In genomic region chr1:22877980-22878379, GRCh38 we compare ENCODE assay signal across 22 cellular contexts.
DNase-seq lines count a peak whose midpoint lies in the region; FAIRE-seq and TF ChIP-seq lines count a peak whose summit lies in the region.
"Had no signal": no experiment of that assay in that cellular context is flagged by ENCODE, and none has a peak within 500 bp of the region (broad histone marks: within the 10 kb centered on the region; RNA-seq: fewer than 3 reads in every experiment).

No MANE protein-coding gene starts in this region.

- H3K4me3 ChIP-seq in HEK293 (ENCODE audit: low read depth, low read length) (no peak overlapping the region), H1 (ENCODE audit: extremely low read depth in 1 of 4, insufficient read depth in 2 of 4, low read depth in 3 of 4, low read length in 4 of 4) (no peak overlapping the region), mesendoderm (ENCODE audit: low read length) (no peak overlapping the region)
- H3K4me3 ChIP-seq: BLaER1 treated with 17β-estradiol and CSF1 and Interleukin-3, amounts not matched to agents 10 nM and 100 nM; GM12878; GM23338; HAP-1 had no signal

- WGBS in H1 (ENCODE audit: extremely low coverage in 1 of 2, insufficient coverage in 1 of 2, insufficient read length in 1 of 2, insufficient replicate concordance in 2 of 2, low coverage in 1 of 2, low lambda C conversion rate in 2 of 2, missing lambda C conversion rate in 1 of 2), 2 experiments: 88% methylated on average over 1 of the region's 1 CpG; no CpG with 5 or more reads in 1 of the 2 experiments
- WGBS in mesendoderm (ENCODE audit: extremely low coverage, insufficient coverage, low lambda C conversion rate): no CpG with 5 or more reads among the region's 1 CpG

- no peak overlapping the region for H3K14ac ChIP-seq in H1 (ENCODE audit: insufficient read length)

- H3K4me2 ChIP-seq in H1 (ENCODE audit: insufficient read depth in 1 of 2, low read depth in 2 of 2, low read length in 2 of 2) (no peak overlapping the region), mesendoderm (ENCODE audit: low read length) (no peak overlapping the region)
- H3K4me2 ChIP-seq: BLaER1 treated with 17β-estradiol and CSF1 and Interleukin-3, amounts not matched to agents 10 nM and 100 nM; GM23338 had no signal

- H4K8ac ChIP-seq in H1 (ENCODE audit: extremely low read depth, insufficient read depth, low read length): no peak overlapping the region
- H4K8ac ChIP-seq in mesendoderm (ENCODE audit: low read depth, low read length): no peak overlapping the region

- no peak overlapping the region for H2BK15ac ChIP-seq in H1 (ENCODE audit: low read length)
- H2BK15ac ChIP-seq in mesendoderm (replicated peaks; ENCODE audit: low read depth): no peak overlapping the region

- H3K9me3 ChIP-seq in HEK293 (ENCODE audit: control insufficient read depth, insufficient read depth, low read depth, low read length) (no peaks in the 10 kb centered on the region), H1 (ENCODE audit: insufficient read depth in 2 of 2, low read depth in 1 of 2, low read length in 1 of 2) (no peaks in the 10 kb centered on the region)
- H3K9me3 ChIP-seq: BE2C; BLaER1 treated with 17β-estradiol and CSF1 and Interleukin-3, amounts not matched to agents 10 nM and 100 nM; HAP-1 had no signal

- no peak overlapping the region for H3K9ac ChIP-seq in H1 (replicated peaks in 1 of 4; ENCODE audit: extremely low read depth in 1 of 4, low read depth in 3 of 4, low read length in 3 of 4)
- H3K9ac ChIP-seq in mesendoderm (ENCODE audit: low read length): no peak overlapping the region
- H3K9ac ChIP-seq: BLaER1 treated with 17β-estradiol and CSF1 and Interleukin-3, amounts not matched to agents 10 nM and 100 nM had no signal

- no peak overlapping the region for H3K56ac ChIP-seq in H1 (replicated peaks; ENCODE audit: insufficient read length, low read depth, low read length)
- no peak overlapping the region for H3K56ac ChIP-seq in mesendoderm (ENCODE audit: low read length)

- no peak overlapping the region for H2BK20ac ChIP-seq in H1 (ENCODE audit: low read length)

- no peak overlapping the region for H2AK5ac ChIP-seq in H1 (ENCODE audit: low read depth, low read length)
- H2AK5ac ChIP-seq in mesendoderm (ENCODE audit: low read length): no peak overlapping the region

- H3K27me3 ChIP-seq in H1 (replicated peaks in 1 of 4; ENCODE audit: control insufficient read depth in 3 of 4, extremely low read depth in 1 of 4, insufficient read depth in 3 of 4, low read length in 3 of 4) (no peaks in the 10 kb centered on the region), mesendoderm (ENCODE audit: insufficient read depth, low read length, poor library complexity) (no peaks in the 10 kb centered on the region)
- H3K27me3 ChIP-seq: BE2C; BLaER1 treated with 17β-estradiol and CSF1 and Interleukin-3, amounts not matched to agents 10 nM and 100 nM had no signal

- POLR2A ChIA-PET in HEK293 (lab: Yijun Ruan, JAX): no interaction called here
- POLR2A ChIA-PET in H1 (lab: Charles Lee; ENCODE audit: partially characterized antibody): no interaction called here

- H2BK120ac ChIP-seq in H1 (replicated peaks; ENCODE audit: low read depth, low read length) (no peak overlapping the region), mesendoderm (ENCODE audit: low read depth, low read length) (no peak overlapping the region)

- FAIRE-seq in H1 (lab: Jason Lieb, UNC): no peak
- FAIRE-seq: A204.1, D721Med, GM12878, H54 had no signal

- CTCF ChIA-PET in HEK293 (lab: Yijun Ruan, JAX): interaction anchor here (0.8 to 1.2 kb wide), 2 partner anchors 11 to 60 kb away, joined by 3 to 4 read pairs; no protein-coding TSS in a partner anchor
- CTCF ChIA-PET in H1 (lab: Charles Lee; ENCODE audit: partially characterized antibody): interaction anchor here (0.9 to 6.2 kb wide), 7 partner anchors 10 to 174 kb away, joined by 3 to 52 read pairs (median 10); no protein-coding TSS in a partner anchor

- no peaks in the 10 kb centered on the region for H4K20me1 ChIP-seq in H1 (replicated peaks in 1 of 2; ENCODE audit: control insufficient read depth in 1 of 2, insufficient read depth in 2 of 2, low read length in 2 of 2)

- H3K4ac ChIP-seq in H1 (replicated peaks; ENCODE audit: insufficient read length, low read depth, low read length) (no peak overlapping the region), mesendoderm (ENCODE audit: low read depth, low read length) (no peak overlapping the region)

- in situ Hi-C loops in ACHN (cut with HindIII; ENCODE audit: low pct_ligation_motif_present, low pct_unique_long_range_greater_than_20kb, low sequenced_read_pairs): no loop called here

- H2AFZ ChIP-seq in H1 (ENCODE audit: low read length): no peak overlapping the region
- H2AFZ ChIP-seq: GM23338 had no signal

- TF ChIP-seq CTCF in HEK293 (tag by site-specific recombination; IDR thresholded peaks at IDR 0.05) (no peak), H1 (IDR thresholded peaks at IDR 0.05; ENCODE audit: control extremely low read depth in 1 of 3, insufficient read depth in 1 of 3, low read depth in 1 of 3, low read length in 3 of 3) (no peak)

- H4K5ac ChIP-seq in H1 (ENCODE audit: insufficient read length, low read depth, low read length) (no peak overlapping the region), mesendoderm (ENCODE audit: low read length) (no peak overlapping the region)

- H3K79me1 ChIP-seq in H1 (ENCODE audit: low read depth, low read length) (no peaks in the 10 kb centered on the region), mesendoderm (ENCODE audit: low read length) (no peaks in the 10 kb centered on the region)

- no peak overlapping the region for H2BK12ac ChIP-seq in H1 (ENCODE audit: low read depth, low read length)

- H3K79me2 ChIP-seq in H1 (ENCODE audit: control insufficient read depth in 1 of 2, insufficient read depth in 2 of 2, low read length in 2 of 2) (no peaks in the 10 kb centered on the region), mesendoderm (ENCODE audit: control insufficient read depth, insufficient read depth, low read length) (no peaks in the 10 kb centered on the region)

- no peak for TF ChIP-seq EP300 in H1 (IDR thresholded peaks at IDR 0.05; ENCODE audit: borderline replicate concordance in 1 of 2, low read depth in 2 of 2, low read length in 2 of 2)

- no peaks in the 10 kb centered on the region for H3K23me2 ChIP-seq in H1 (ENCODE audit: low read depth, low read length)

- H3K23ac ChIP-seq in H1 (ENCODE audit: insufficient read length) (no peak overlapping the region), mesendoderm (ENCODE audit: low read length) (no peak overlapping the region)

- H3K27ac ChIP-seq in HEK293 (ENCODE audit: extremely low read depth, low read depth, low read length) (no peak overlapping the region), H1 (ENCODE audit: low read depth, low read length) (no peak overlapping the region), mesendoderm (ENCODE audit: low read depth, low read length) (no peak overlapping the region)
- H3K27ac ChIP-seq: 22Rv1; BLaER1 treated with 17β-estradiol and CSF1 and Interleukin-3, amounts not matched to agents 10 nM and 100 nM had no signal

- H3K18ac ChIP-seq in H1 (ENCODE audit: extremely low read depth, low read length): peak overlapping the region; percentile 13; the same call in 1 of the 2 replicates
- H3K18ac ChIP-seq in mesendoderm (ENCODE audit: low read length): no peak overlapping the region

- H3K4me1 ChIP-seq in HEK293 (ENCODE audit: control insufficient read depth, insufficient read depth, low read length) (no peaks in the 10 kb centered on the region), H1 (replicated peaks in 1 of 4; ENCODE audit: control insufficient read depth in 3 of 4, insufficient read depth in 4 of 4, low read length in 3 of 4) (peaks cover 0 to 17% (median 8%) of the 10 kb centered on the region in 4 experiments; a peak in 6 of 7 replicates), mesendoderm (ENCODE audit: control insufficient read depth, low read depth, low read length) (no peaks in the 10 kb centered on the region)
- H3K4me1 ChIP-seq: BE2C, HAP-1 had no signal

- H2BK5ac ChIP-seq in H1 (ENCODE audit: low read depth, low read length) (no peak overlapping the region), mesendoderm (ENCODE audit: low read length) (no peak overlapping the region)

- no peak for TF ChIP-seq RAD21 in H1 (IDR thresholded peaks at IDR 0.05 in 1 of 2, conservative IDR thresholded peaks at IDR 0.05 in 1 of 2; ENCODE audit: low read depth in 2 of 2, low read length in 2 of 2)

- TF ChIP-seq POLR2A in H1 (IDR thresholded peaks at IDR 0.05; ENCODE audit: control extremely low read depth in 1 of 2, low read depth in 2 of 2, low read length in 2 of 2): no peak

- H3K36me3 ChIP-seq in HEK293 (ENCODE audit: control insufficient read depth in 2 of 2, insufficient read depth in 1 of 2, low read length in 2 of 2): no peaks in the 10 kb centered on the region
- no peaks in the 10 kb centered on the region; a peak in 1 of 8 replicates for H3K36me3 ChIP-seq in H1 (ENCODE audit: control insufficient read depth in 2 of 4, insufficient read depth in 4 of 4, low read length in 3 of 4)
- H3K36me3 ChIP-seq in mesendoderm (ENCODE audit: control insufficient read depth, insufficient read depth, low read length): no peaks in the 10 kb centered on the region
- H3K36me3 ChIP-seq: BE2C; BLaER1 treated with 17β-estradiol and CSF1 and Interleukin-3, amounts not matched to agents 10 nM and 100 nM; HAP-1 had no signal

- no peak overlapping the region for H4K91ac ChIP-seq in H1 (replicated peaks; ENCODE audit: insufficient read length, low read length)

- DNase-seq in H1 (ENCODE audit: low read depth in 1 of 2, low spot score in 2 of 2) (no peak), mesendoderm (peak; percentile 82), ACHN (no peak), HT-29 (ENCODE audit: low spot score) (no peak)
- DNase-seq in activated CD4-positive, CD25-positive, alpha-beta regulatory T cell treated with anti-CD3 and anti-CD28 coated beads, Interleukin-2, amount 50 U/mL, for 72 hours: no peak
- DNase-seq: AML-193; BE2C; CD4-positive, alpha-beta T cell; CD8-positive, alpha-beta memory T cell; DMS 273 treated with DMSO at 0.1 percent for 48 hours; DMS79; EL; GDM1 had no signal

TF ChIP-seq in HEK293, 187 proteins besides CTCF, POLR2A, EP300 and RAD21 (continues in another document):
- TF ChIP-seq ZNF324 (tag by site-specific recombination; IDR thresholded peaks at IDR 0.05) (no peak), ZBTB1 (tag by site-specific recombination; IDR thresholded peaks at IDR 0.05) (no peak)

TF ChIP-seq in H1, 55 proteins besides CTCF, POLR2A, EP300 and RAD21:
- TF ChIP-seq BACH1 (IDR thresholded peaks at IDR 0.05; ENCODE audit: low read length) (peak; percentile 55; the same call in 1 of the 2 replicates), HDAC6 (IDR thresholded peaks at IDR 0.05; ENCODE audit: low read depth, low read length) (no peak)
TF ChIP-seq in H1: peak in this region for 1.
